In the genomic region with DNA sequence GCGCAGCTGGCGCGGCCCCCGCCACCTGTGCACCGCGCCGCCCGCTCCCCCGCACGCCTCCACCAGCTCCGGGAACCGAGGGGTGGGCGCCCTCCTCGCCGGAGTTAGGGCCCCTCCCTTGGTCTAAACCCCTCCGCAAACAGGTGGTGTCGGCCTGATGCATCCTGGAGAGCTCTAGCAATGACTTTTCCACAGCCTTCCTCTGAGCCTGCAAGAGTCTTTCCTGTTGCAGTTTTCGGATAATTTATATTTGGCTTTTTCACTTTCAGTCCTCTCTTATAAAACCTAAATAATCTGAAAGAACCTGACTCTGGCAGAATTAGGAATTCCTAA, we compare ENCODE assay signal across 8 cellular contexts. TPM values are rescaled to one million over a fixed set of nuclear protein-coding genes. Genes with fewer than 3 reads are reported as not detected.
DNase-seq lines count a peak whose midpoint lies in the region; ATAC-seq, FAIRE-seq and TF ChIP-seq lines count a peak whose summit lies in the region.

No MANE protein-coding gene starts in this region.

- no peak for FAIRE-seq in H1 (lab: Jason Lieb, UNC)

- no peak overlapping the region for H3K9ac ChIP-seq in H1 (replicated peaks in 1 of 4; ENCODE audit: extremely low read depth in 1 of 4, low read depth in 3 of 4, low read length in 3 of 4)

- BruUV-seq in Calu3 (replicated peaks; lab: Mats Ljungman, UMichigan) = no TSS peak

- TF ChIP-seq CTCF in Calu3 (IDR thresholded peaks at IDR 0.05; ENCODE audit: unreplicated experiment) = peak; percentile 58
- TF ChIP-seq CTCF in H1 (IDR thresholded peaks at IDR 0.05; ENCODE audit: control extremely low read depth in 1 of 3, insufficient read depth in 1 of 3, low read depth in 1 of 3, low read length in 3 of 3) = no peak
- no peak for TF ChIP-seq CTCF in ovary (IDR thresholded peaks at IDR 0.05)
- no peak for TF ChIP-seq CTCF in GM10266 (IDR thresholded peaks at IDR 0.05; ENCODE audit: control insufficient read depth, insufficient read depth, low read depth, missing control alignments)

- H2BK12ac ChIP-seq in H1 (ENCODE audit: low read depth, low read length) = no peak overlapping the region

- 4% methylated on average over 17 of the region's 18 CpGs; no CpG with 5 or more reads in 1 of the 2 experiments for WGBS in H1 (ENCODE audit: extremely low coverage in 1 of 2, insufficient coverage in 1 of 2, insufficient read length in 1 of 2, insufficient replicate concordance in 2 of 2, low coverage in 1 of 2, low lambda C conversion rate in 2 of 2, missing lambda C conversion rate in 1 of 2), 2 experiments
- WGBS in ovary, 3 donors = 0% methylated on average over 14 to 18 of the region's 18 CpGs

- H4K91ac ChIP-seq in H1 (replicated peaks; ENCODE audit: insufficient read length, low read length) = no peak overlapping the region

- H2AK5ac ChIP-seq in H1 (ENCODE audit: low read depth, low read length) = no peak overlapping the region

- no peak for TF ChIP-seq EP300 in H1 (IDR thresholded peaks at IDR 0.05; ENCODE audit: borderline replicate concordance in 1 of 2, low read depth in 2 of 2, low read length in 2 of 2)
- TF ChIP-seq EP300 in ovary (IDR thresholded peaks at IDR 0.05) = no peak

- no peak overlapping the region for H3K4ac ChIP-seq in H1 (replicated peaks; ENCODE audit: insufficient read length, low read depth, low read length)

- peaks cover 18% of the 10 kb centered on the region for H3K36me3 Mint-ChIP-seq in Calu3 (ENCODE audit: insufficient read depth, unreplicated experiment)

- H2BK20ac ChIP-seq in H1 (ENCODE audit: low read length) = no peak overlapping the region

- H3K23ac ChIP-seq in H1 (ENCODE audit: insufficient read length) = no peak overlapping the region

- TF ChIP-seq RAD21 in H1 (IDR thresholded peaks at IDR 0.05 in 1 of 2, conservative IDR thresholded peaks at IDR 0.05 in 1 of 2; ENCODE audit: low read depth in 2 of 2, low read length in 2 of 2) = no peak

- intact Hi-C loops in Calu3 (cut with micrococcal nuclease; ENCODE audit: unreplicated experiment) (loop anchor here (1.0 to 5.0 kb wide), 3 partner anchors 52 to 207 kb away; a partner anchor contains a TSS), ovary (cut with DNase I) (loop anchor here in 3 of 4 donors (2.0 to 10.0 kb wide), 2 partner anchors 150 kb away; no protein-coding TSS in a partner anchor)

- no peak for ATAC-seq in GM19328 (IDR thresholded peaks at IDR 0.05; ENCODE audit: unreplicated experiment)

- H3K9me3 Mint-ChIP-seq in Calu3 (ENCODE audit: low read depth, unreplicated experiment) = no peaks in the 10 kb centered on the region

- no peak overlapping the region for H4K8ac ChIP-seq in H1 (ENCODE audit: extremely low read depth, insufficient read depth, low read length)

- H2BK15ac ChIP-seq in H1 (ENCODE audit: low read length) = no peak overlapping the region

- H3K27me3 Mint-ChIP-seq in Calu3 (ENCODE audit: unreplicated experiment) = peaks cover 13% of the 10 kb centered on the region

- DNase-seq in Calu3 (no peak), NCI-H524 treated with DMSO at 0.1 percent for 48 hours (lab: John Stamatoyannopoulos, UW) (peak; percentile 90), H1 (ENCODE audit: low read depth in 1 of 2, low spot score in 2 of 2) (no peak), ovary (no peak), GM10266 (ENCODE audit: extremely low spot score) (no peak), C1 segment of cervical spinal cord (lab: John Stamatoyannopoulos, UW) (no peak)
- DNase-seq in activated CD4-positive, alpha-beta T cell treated with anti-CD3 and anti-CD28 coated beads, Interleukin-2, amount 50 U/mL, for 4 hours = no peak

- H3K18ac ChIP-seq in H1 (ENCODE audit: extremely low read depth, low read length) = no peak overlapping the region

- no peaks in the 10 kb centered on the region for H3K79me1 ChIP-seq in H1 (ENCODE audit: low read depth, low read length)

- H3K14ac ChIP-seq in H1 (ENCODE audit: insufficient read length) = no peak overlapping the region

- H3K27ac Mint-ChIP-seq in Calu3 (ENCODE audit: unreplicated experiment) = no peak overlapping the region

- H3K27me3 ChIP-seq in H1 (replicated peaks in 1 of 4; ENCODE audit: control insufficient read depth in 3 of 4, extremely low read depth in 1 of 4, insufficient read depth in 3 of 4, low read length in 3 of 4) (peaks cover 0 to 6% (median 5%) of the 10 kb centered on the region in 4 experiments; a peak in 4 of 7 replicates), ovary (no peaks in the 10 kb centered on the region)

- H3K27ac ChIP-seq in H1 (ENCODE audit: low read depth, low read length) (no peak overlapping the region), ovary (peak overlapping the region in 1 of 2 donors; percentile 79)

- H3K4me1 ChIP-seq in H1 (replicated peaks in 1 of 4; ENCODE audit: control insufficient read depth in 3 of 4, insufficient read depth in 4 of 4, low read length in 3 of 4) (no peaks in the 10 kb centered on the region), ovary (ENCODE audit: insufficient read depth) (peaks cover 4% of the 10 kb centered on the region)

- peak overlapping the region; percentile 56 to 78 (median 64) for H3K4me3 ChIP-seq in H1 (ENCODE audit: extremely low read depth in 1 of 4, insufficient read depth in 2 of 4, low read depth in 3 of 4, low read length in 4 of 4)
- H3K4me3 ChIP-seq in ovary = peak overlapping the region; percentile 58

- no peak overlapping the region for H2BK5ac ChIP-seq in H1 (ENCODE audit: low read depth, low read length)

- H3K4me2 ChIP-seq in H1 (ENCODE audit: insufficient read depth in 1 of 2, low read depth in 2 of 2, low read length in 2 of 2) = peak overlapping the region; percentile 57 to 78

- H2AFZ ChIP-seq in H1 (ENCODE audit: low read length) = 0 out of 2 replicates have a peak overlapping the region, but pooled peaks have one; percentile 61

- no peak overlapping the region for H2BK120ac ChIP-seq in H1 (replicated peaks; ENCODE audit: low read depth, low read length)

- peak overlapping the region; percentile 79 for H3K4me3 Mint-ChIP-seq in Calu3 (ENCODE audit: low read depth, unreplicated experiment)

- no peak overlapping the region for H3K56ac ChIP-seq in H1 (replicated peaks; ENCODE audit: insufficient read length, low read depth, low read length)

- CTCF ChIA-PET in Calu3 (lab: Charles Lee) = interaction anchor here (0.7 to 4.8 kb wide), 4 partner anchors 50 to 206 kb away, joined by 3 to 76 read pairs (median 4); no protein-coding TSS in a partner anchor
- CTCF ChIA-PET in H1 (lab: Charles Lee; ENCODE audit: partially characterized antibody) = interaction anchor here (1.3 to 6.2 kb wide), 9 partner anchors 10 to 155 kb away, joined by 4 to 84 read pairs (median 5); no protein-coding TSS in a partner anchor

- POLR2A ChIA-PET in H1 (lab: Charles Lee; ENCODE audit: partially characterized antibody) = interaction anchor here (1.5 kb wide), 1 partner anchor 11 kb away, joined by 3 read pairs; no protein-coding TSS in a partner anchor

- no peaks in the 10 kb centered on the region for H4K20me1 ChIP-seq in H1 (replicated peaks in 1 of 2; ENCODE audit: control insufficient read depth in 1 of 2, insufficient read depth in 2 of 2, low read length in 2 of 2)

- no peak for TF ChIP-seq POLR2A in H1 (IDR thresholded peaks at IDR 0.05; ENCODE audit: control extremely low read depth in 1 of 2, low read depth in 2 of 2, low read length in 2 of 2)
- TF ChIP-seq POLR2A in ovary (IDR thresholded peaks at IDR 0.05) = no peak

- no peaks in the 10 kb centered on the region for H3K36me3 ChIP-seq in H1 (ENCODE audit: control insufficient read depth in 2 of 4, insufficient read depth in 4 of 4, low read length in 3 of 4)
- H3K36me3 ChIP-seq in ovary = no peaks in the 10 kb centered on the region

- H3K23me2 ChIP-seq in H1 (ENCODE audit: low read depth, low read length) = peaks cover 5% of the 10 kb centered on the region; the same call in 1 of the 2 replicates

- H4K5ac ChIP-seq in H1 (ENCODE audit: insufficient read length, low read depth, low read length) = no peak overlapping the region

- no peaks in the 10 kb centered on the region for H3K79me2 ChIP-seq in H1 (ENCODE audit: control insufficient read depth in 1 of 2, insufficient read depth in 2 of 2, low read length in 2 of 2)

- peaks cover 8% of the 10 kb centered on the region for H3K4me1 Mint-ChIP-seq in Calu3 (ENCODE audit: low read depth, unreplicated experiment)

- H3K9me3 ChIP-seq in H1 (ENCODE audit: insufficient read depth in 2 of 2, low read depth in 1 of 2, low read length in 1 of 2) = no peaks in the 10 kb centered on the region
- H3K9me3 ChIP-seq in ovary = no peaks in the 10 kb centered on the region

TF ChIP-seq in H1, 55 proteins besides CTCF, POLR2A, EP300 and RAD21:
- 0 out of 2 replicates have a peak, but pooled peaks have one; percentile 25 for TF ChIP-seq PHF8 (conservative IDR thresholded peaks at IDR 0.05; ENCODE audit: low read depth, low read length)
- peak; percentile 11 for TF ChIP-seq EZH2 (IDR thresholded peaks at IDR 0.05; ENCODE audit: low read depth, low read length, severe bottlenecking)
- no peak for TF ChIP-seq POU5F1 (IDR thresholded peaks at IDR 0.05; ENCODE audit: low read depth, low read length)
TF ChIP-seq in H1: peak in this region for 2.

RNA-seq across cellular contexts. Expression of a gene that starts 0.3 kb away (rescaled TPM):
- total RNA-seq in Calu3 (2022) (0.45 and 0.56 TPM in 2 replicates), ovary (10 to 100 TPM; 13.8 to 22.3 (median 18.0) TPM)
- 1.1 and 1.6 TPM in 2 replicates for total RNA-seq in H1 (2021; fragmentation: NEBNext Ultra II Directional; extraction: Animal tissue kit (Norgen Biotek cat#: 25700))
- polyA plus RNA-seq in H1 (2011; rRNA removed) (3.8 and 4.1 TPM in 2 replicates), ovary (10 to 100 TPM in 1 of 2 donors, 1 to 10 TPM in 1; 8.9 to 16.8 TPM)
- polyA plus RNA-seq in H1 (2011; cell fraction: cytosol; rRNA removed) = 3.1 TPM
- polyA plus RNA-seq in H1 (2011; cell fraction: nucleus; rRNA removed) = 5.3 TPM
- 1.3 to 1.9 TPM (median 1.5 TPM) in 4 replicates for polyA plus RNA-seq in H1 (2012, experiment 1 of 2)
- 0.73 TPM for polyA plus RNA-seq in H1 (2012, experiment 2 of 2)
- polyA plus RNA-seq in H1 (2013, experiment 1 of 2) = 0.95 TPM
- 0.96 TPM for polyA plus RNA-seq in H1 (2013, experiment 2 of 2)
- polyA minus RNA-seq in H1 (2011; rRNA and poly(A)+ RNA removed) = 7.6 and 9.1 TPM in 2 replicates
- polyA minus RNA-seq in H1 (2011; cell fraction: cytosol; rRNA and poly(A)+ RNA removed) = 2.6 TPM
- polyA minus RNA-seq in H1 (2011; cell fraction: nucleus; rRNA and poly(A)+ RNA removed) = 8.9 TPM
